9 cellular contexts compared by ENCODE assay signal in the genomic region with DNA sequence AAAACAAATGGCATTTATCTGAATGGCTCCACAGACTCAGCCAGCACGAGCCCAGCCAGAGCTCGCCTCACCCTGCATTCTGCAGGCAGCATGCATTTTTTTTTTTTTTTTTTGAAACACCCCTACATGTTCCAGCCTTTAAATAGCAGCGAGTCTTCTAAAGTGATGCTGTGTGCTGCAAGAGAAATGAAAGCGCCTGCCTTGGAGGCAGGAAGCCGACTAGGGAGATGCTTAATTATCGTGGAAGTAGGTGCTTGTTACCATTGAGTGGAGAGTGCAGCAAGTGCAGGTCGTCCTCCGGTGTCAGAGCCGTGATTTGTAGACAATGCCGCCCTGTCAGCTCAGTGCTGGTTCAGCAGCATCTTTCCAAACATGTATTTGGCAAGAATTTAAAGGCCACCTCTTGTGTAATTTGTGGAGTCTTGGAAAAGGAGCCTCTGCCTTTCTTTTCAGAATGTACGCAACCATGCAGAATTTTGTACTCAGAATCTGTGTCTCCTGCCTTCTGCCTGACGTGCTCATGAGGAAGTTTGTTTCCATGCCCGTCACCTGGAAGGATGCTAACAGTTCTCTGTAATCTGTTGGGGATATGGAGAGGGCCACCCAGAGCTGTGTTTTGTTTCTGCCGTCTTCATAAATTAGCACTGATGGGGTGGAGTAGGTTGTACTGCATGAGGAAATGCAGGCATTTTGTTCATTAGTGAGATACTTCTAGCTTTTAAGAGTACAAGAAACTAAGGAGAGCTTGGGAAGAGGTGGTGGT.
DNase-seq lines count a peak whose midpoint lies in the region; ATAC-seq and TF ChIP-seq lines count a peak whose summit lies in the region.
"Had no signal": no experiment of that assay in that cellular context is flagged by ENCODE, and none has a peak within 500 bp of the region (broad histone marks: within the 10 kb centered on the region; RNA-seq: fewer than 3 reads in every experiment).

No MANE protein-coding gene starts in this region.

- H3K36me3 ChIP-seq in SK-N-SH (replicated peaks in 1 of 2; ENCODE audit: control insufficient read depth in 1 of 2, insufficient read depth in 2 of 2, low read length in 1 of 2) (no peaks in the 10 kb centered on the region), heart right ventricle (no peaks in the 10 kb centered on the region), Peyer's patch (no peaks in the 10 kb centered on the region)

- peaks cover 44% of the 10 kb centered on the region for H3F3A ChIP-seq in SK-N-SH (replicated peaks; ENCODE audit: insufficient read depth)

- DNase-seq in EH (ENCODE audit: low read depth) (peak; percentile 82), SK-N-SH (peak; percentile 20), heart right ventricle (no peak), retina (peak; percentile 82), Peyer's patch (no peak), HT-29 (ENCODE audit: low spot score) (no peak)
- DNase-seq in activated CD4-positive, alpha-beta T cell treated with anti-CD3 and anti-CD28 coated beads for 48 hours, result no peak
- DNase-seq: activated B cell treated with CpG ODN at 0.5 μM for 24 hours had no signal

- 0 out of 2 replicates have a peak overlapping the region, but pooled peaks have one; percentile 5 for H2AFZ ChIP-seq in SK-N-SH (ENCODE audit: low read depth)

- peak overlapping the region; percentile 81 for H3K4me2 ChIP-seq in SK-N-SH

- H3K27ac ChIP-seq in SK-N-SH (ENCODE audit: low read depth in 2 of 2, low read length in 1 of 2) (peak overlapping the region; percentile 58 to 97), heart right ventricle (peak overlapping the region in 1 of 10 donors; percentile 0), Peyer's patch (no peak overlapping the region)

- POLR2A ChIA-PET in SK-N-SH (lab: Yijun Ruan, JAX), result interaction anchor here (0.6 to 1.5 kb wide), 5 partner anchors 9 to 265 kb away, joined by 3 to 10 read pairs (median 4); no protein-coding TSS in a partner anchor

- H4K20me1 ChIP-seq in SK-N-SH (ENCODE audit: insufficient read depth), result no peaks in the 10 kb centered on the region

- no peak overlapping the region for H3K27ac Mint-ChIP-seq in stimulated activated memory B cell treated with anti-CD40 and anti-IgM and Interleukin-4, amounts not matched to agents 10 μg/mL and 1 μg/mL and 100 μg/mL, for 72 hours
- H3K27ac Mint-ChIP-seq: activated B cell treated with CpG ODN at 0.5 μM for 24 hours had no signal

- peak overlapping the region; percentile 54; the same call in 1 of the 2 replicates for H3K9ac ChIP-seq in SK-N-SH

- peak in 7 of 8 donors; percentile 25 to 82 (median 66) for ATAC-seq in heart right ventricle
- ATAC-seq in stimulated activated memory B cell treated with anti-CD40 and anti-IgM and Interleukin-4, amounts not matched to agents 10 μg/mL and 1 μg/mL and 100 μg/mL, for 72 hours, result no peak

- CTCF ChIA-PET in SK-N-SH (lab: Yijun Ruan, JAX), result interaction anchor here (0.8 to 1.9 kb wide), 4 partner anchors 9 to 167 kb away, joined by 3 to 5 read pairs (median 3); no protein-coding TSS in a partner anchor

- H3K27me3 Mint-ChIP-seq in stimulated activated memory B cell treated with anti-CD40 and anti-IgM and Interleukin-4, amounts not matched to agents 10 μg/mL and 1 μg/mL and 100 μg/mL, for 72 hours, result no peaks in the 10 kb centered on the region
- H3K27me3 Mint-ChIP-seq: activated B cell treated with CpG ODN at 0.5 μM for 24 hours had no signal

- peaks cover 65% of the 10 kb centered on the region for H3K79me2 ChIP-seq in SK-N-SH (ENCODE audit: insufficient read depth)

- WGBS in SK-N-SH (ENCODE audit: low lambda C conversion rate), result 11% methylated on average over 14 of the region's 14 CpGs
- WGBS in heart right ventricle, 2 donors, result 14 to 15% methylated on average over 14 of the region's 14 CpGs

- no peaks in the 10 kb centered on the region for H3K9me2 ChIP-seq in SK-N-SH

- H3K4me3 ChIP-seq in SK-N-SH (ENCODE audit: low read depth in 2 of 2, low read length in 1 of 2) (peak overlapping the region; percentile 46 to 62), heart right ventricle (peak overlapping the region in 6 of 10 donors; percentile 21 to 38 (median 35)), Peyer's patch (peak overlapping the region in 1 of 4 donors; percentile 19)

- intact Hi-C loops in heart right ventricle (cut with DNase I), result loop anchor here in 1 of 10 donors (10.0 kb wide), 1 partner anchor 262 kb away; the partner anchor contains the start of gene SIPA1L1

- H3K9me3 Mint-ChIP-seq in stimulated activated memory B cell treated with anti-CD40 and anti-IgM and Interleukin-4, amounts not matched to agents 10 μg/mL and 1 μg/mL and 100 μg/mL, for 72 hours, result no peaks in the 10 kb centered on the region
- H3K9me3 Mint-ChIP-seq: activated B cell treated with CpG ODN at 0.5 μM for 24 hours had no signal

- peaks cover 28% of the 10 kb centered on the region for H3K4me1 Mint-ChIP-seq in stimulated activated memory B cell treated with anti-CD40 and anti-IgM and Interleukin-4, amounts not matched to agents 10 μg/mL and 1 μg/mL and 100 μg/mL, for 72 hours

- H3K36me3 Mint-ChIP-seq in stimulated activated memory B cell treated with anti-CD40 and anti-IgM and Interleukin-4, amounts not matched to agents 10 μg/mL and 1 μg/mL and 100 μg/mL, for 72 hours, result peaks cover 43% of the 10 kb centered on the region

- H3K9me3 ChIP-seq in SK-N-SH (no peaks in the 10 kb centered on the region), heart right ventricle (no peaks in the 10 kb centered on the region), Peyer's patch (no peaks in the 10 kb centered on the region)

- H3K27me3 ChIP-seq in SK-N-SH (ENCODE audit: insufficient read depth) (no peaks in the 10 kb centered on the region), heart right ventricle (no peaks in the 10 kb centered on the region), Peyer's patch (no peaks in the 10 kb centered on the region)

- TF ChIP-seq CTCF in SK-N-SH (IDR thresholded peaks at IDR 0.05) (no peak), heart right ventricle (IDR thresholded peaks at IDR 0.05) (no peak), Peyer's patch (IDR thresholded peaks at IDR 0.05) (no peak)

- H3K4me1 ChIP-seq in SK-N-SH (ENCODE audit: control insufficient read depth in 1 of 2, insufficient read depth in 2 of 2, low read depth in 1 of 2, low read length in 1 of 2) (peaks cover 45 to 47% of the 10 kb centered on the region in 2 experiments), heart right ventricle (peaks cover 0 to 35% (median 10%) of the 10 kb centered on the region in 9 donors), Peyer's patch (no peaks in the 10 kb centered on the region)

- TF ChIP-seq RAD21 in SK-N-SH (IDR thresholded peaks at IDR 0.05; ENCODE audit: low read length), result 0 out of 2 replicates have a peak, but pooled peaks have one; percentile 2

- TF ChIP-seq EP300 in SK-N-SH (IDR thresholded peaks at IDR 0.05; ENCODE audit: borderline replicate concordance in 1 of 2, low read depth in 1 of 2, low read length in 1 of 2), result 0 out of 4 replicates have a peak, but pooled peaks of 1 of the 2 experiments have one; percentile 20

- no peak overlapping the region for H3K4me3 Mint-ChIP-seq in stimulated activated memory B cell treated with anti-CD40 and anti-IgM and Interleukin-4, amounts not matched to agents 10 μg/mL and 1 μg/mL and 100 μg/mL, for 72 hours
- H3K4me3 Mint-ChIP-seq: activated B cell treated with CpG ODN at 0.5 μM for 24 hours had no signal

- no peak for TF ChIP-seq POLR2A in Peyer's patch (IDR thresholded peaks at IDR 0.05)

TF ChIP-seq in SK-N-SH, 30 proteins besides CTCF, POLR2A, EP300 and RAD21 (continues in another document):
- peak; percentile 5; the same call in 1 of the 2 replicates for TF ChIP-seq REST (IDR thresholded peaks at IDR 0.05; ENCODE audit: low read depth, low read length)
- TF ChIP-seq SIN3A (IDR thresholded peaks at IDR 0.05; ENCODE audit: borderline replicate concordance, low read depth, low read length), result peak; percentile 15; the same call in 1 of the 2 replicates
- no peak for TF ChIP-seq POLR2AphosphoS5 (IDR thresholded peaks at IDR 0.05; ENCODE audit: low read depth, low read length)
- TF ChIP-seq RXRA (IDR thresholded peaks at IDR 0.05; ENCODE audit: borderline replicate concordance, low read depth), result no peak
- no peak for TF ChIP-seq CHD2 (IDR thresholded peaks at IDR 0.05; ENCODE audit: low read length, partially characterized antibody)
- TF ChIP-seq SMC3 (IDR thresholded peaks at IDR 0.05; ENCODE audit: low read depth, low read length), result no peak
- TF ChIP-seq USF2 (IDR thresholded peaks at IDR 0.05; ENCODE audit: borderline replicate concordance, low read depth, low read length), result no peak

Comparison
In these comparisons a context has a peak if more than half of its experiments do, and no peak if none do; other contexts are left out.
1. DNase-seq: peak in EH (single experiment), SK-N-SH (single experiment) and retina (single experiment); none in heart right ventricle (0 of 2), Peyer's patch (0 of 3), activated CD4-positive, alpha-beta T cell treated with anti-CD3 and anti-CD28 coated beads for 48 hours (single experiment) and HT-29 (single experiment).
2. H3K27ac ChIP-seq: peak in SK-N-SH (2 of 2); none in Peyer's patch (0 of 4).